ENCODE assay signal across 8 cellular contexts in genomic region chr14:71324767-71325272, GRCh38. TPM values are rescaled to one million over a fixed set of nuclear protein-coding genes. Genes with fewer than 3 reads are reported as not detected.
DNase-seq lines count a peak whose midpoint lies in the region; TF ChIP-seq lines count a peak whose summit lies in the region.

No MANE protein-coding gene starts in this region.

- no peak for TF ChIP-seq CTCF in epithelial cell of proximal tubule (conservative IDR thresholded peaks at IDR 0.05; ENCODE audit: low read depth, low read length)

- DNase-seq in NOMO-1 treated with DMSO at 0.1 percent for 48 hours (lab: John Stamatoyannopoulos, UW; ENCODE audit: unreplicated experiment) (peak; percentile 30), NOMO-1 (lab: John Stamatoyannopoulos, UW; ENCODE audit: unreplicated experiment in 2 of 2) (no peak), T-helper 9 cell (peak; percentile 11), epithelial cell of proximal tubule (ENCODE audit: low read depth) (peak; percentile 32), NCI-H446 treated with DMSO at 0.1 percent for 48 hours (lab: John Stamatoyannopoulos, UW) (no peak), midbrain (lab: John Stamatoyannopoulos, UW) (no peak), DMS53 treated with DMSO at 0.1 percent for 48 hours (lab: John Stamatoyannopoulos, UW; ENCODE audit: unreplicated experiment) (no peak)
- DNase-seq in stimulated activated naive CD4-positive, alpha-beta T cell treated with Interleukin-2 at 50 U/mL for 16 hours (lab: John Stamatoyannopoulos, UW): peak; percentile 26

- peak overlapping the region; percentile 14 for H3K4me3 ChIP-seq in epithelial cell of proximal tubule (ENCODE audit: low read depth, low read length)

RNA-seq across cellular contexts. Expression of gene SIPA1L1, which starts 4.5 kb away (rescaled TPM):
- 33.9 and 61.6 TPM in 2 replicates for total RNA-seq in epithelial cell of proximal tubule

Comparison
In these comparisons a context has a peak if more than half of its experiments do, and no peak if none do; other contexts are left out.
1. DNase-seq: peak in NOMO-1 treated with DMSO at 0.1 percent for 48 hours (single experiment), T-helper 9 cell (single experiment), epithelial cell of proximal tubule (single experiment) and stimulated activated naive CD4-positive, alpha-beta T cell treated with Interleukin-2 at 50 U/mL for 16 hours (single experiment); none in NOMO-1 (0 of 2), NCI-H446 treated with DMSO at 0.1 percent for 48 hours (single experiment), midbrain (single experiment) and DMS53 treated with DMSO at 0.1 percent for 48 hours (single experiment).